8 cellular contexts compared by ENCODE assay signal in genomic region chr19:58361900-58362271, GRCh38. TPM values are rescaled to one million over a fixed set of nuclear protein-coding genes. Genes with fewer than 3 reads are reported as not detected.
DNase-seq lines count a peak whose midpoint lies in the region; ATAC-seq, FAIRE-seq and TF ChIP-seq lines count a peak whose summit lies in the region.
"Had no signal": no experiment of that assay in that cellular context is flagged by ENCODE, and none has a peak within 500 bp of the region (broad histone marks: within the 10 kb centered on the region; RNA-seq: fewer than 3 reads in every experiment).

No MANE protein-coding gene starts in this region.

- FAIRE-seq in GM12892 (lab: Jason Lieb, UNC) = no peak

- TF ChIP-seq POLR2A in GM12892 (IDR thresholded peaks at IDR 0.05; ENCODE audit: low read depth, low read length) (no peak), heart left ventricle (IDR thresholded peaks at IDR 0.05) (no peak)

- no peaks in the 10 kb centered on the region for H3K9me3 ChIP-seq in heart left ventricle

- H3K4me1 ChIP-seq in heart left ventricle (peaks cover 0 to 21% (median 8%) of the 10 kb centered on the region in 12 donors), rectal smooth muscle tissue (ENCODE audit: control insufficient read depth, insufficient read depth, low read length) (peaks cover 3% of the 10 kb centered on the region)

- intact Hi-C loops in heart left ventricle (cut with DNase I) = loop anchor here in 4 of 10 donors (2.0 to 5.0 kb wide), 2 partner anchors 33 to 35 kb away; partner anchors contain the start of gene ZSCAN22 (in 3 of the 4)

- H3K4me3 ChIP-seq in heart left ventricle (peak overlapping the region; percentile 54 to 92 (median 73)), rectal smooth muscle tissue (ENCODE audit: low read length) (peak overlapping the region; percentile 94)

- DNase-seq in GM12892 (ENCODE audit: insufficient read length) = peak; percentile 67
- peak; percentile 34 for DNase-seq in NCI-H526 treated with DMSO at 0.1 percent for 48 hours (lab: John Stamatoyannopoulos, UW)
- peak; percentile 31 for DNase-seq in activated gamma-delta T cell treated with anti-CD3 and anti-CD28 coated beads, Interleukin-2, amount 50 U/mL, for 16 hours (ENCODE audit: low read depth)
- DNase-seq in heart left ventricle = peak in 4 of 5 donors; percentile 48 to 75 (median 60)
- DNase-seq in KBM-7 = no peak

- WGBS in heart left ventricle, 4 donors = 3 to 5% (median 3%) methylated on average over 28 of the region's 28 CpGs

- in situ Hi-C loops in KBM-7 (cut with MboI; ENCODE audit: low pct_unique_long_range_greater_than_20kb, low sequenced_read_pairs) = no loop called here

- ATAC-seq in HG02798 (IDR thresholded peaks at IDR 0.05; ENCODE audit: poor library complexity, unreplicated experiment) (peak; percentile 9), heart left ventricle (peak; percentile 6 to 36 (median 24))

- H3K36me3 ChIP-seq in heart left ventricle (no peaks in the 10 kb centered on the region), rectal smooth muscle tissue (ENCODE audit: control insufficient read depth, insufficient read depth, low read length) (no peaks in the 10 kb centered on the region)

- peaks cover 0 to 16% (median 0%) of the 10 kb centered on the region in 9 donors for H3K27me3 ChIP-seq in heart left ventricle
- peaks cover 2% of the 10 kb centered on the region for H3K27me3 ChIP-seq in rectal smooth muscle tissue (ENCODE audit: control insufficient read depth, insufficient read depth, low read length)

- TF ChIP-seq CTCF in heart left ventricle (IDR thresholded peaks at IDR 0.05) = no peak

- H3K9ac ChIP-seq in rectal smooth muscle tissue (ENCODE audit: low read length) = peak overlapping the region; percentile 94

- H3K27ac ChIP-seq in heart left ventricle = peak overlapping the region; percentile 86 to 98 (median 90)
- H3K27ac ChIP-seq in rectal smooth muscle tissue (ENCODE audit: low read depth, low read length) = peak overlapping the region; percentile 98

RNA-seq across cellular contexts. Expression of gene ZNF497, which starts 0.7 kb away (rescaled TPM):
- 0.36 TPM for polyA plus RNA-seq in GM12892 (2012; ENCODE audit: missing spikeins)
- total RNA-seq in heart left ventricle = 1 to 10 TPM in 1 of 9 donors, under 1 TPM in 8; 0.18 to 1.1 (median 0.46) TPM
- polyA plus RNA-seq in heart left ventricle = under 1 TPM; 0.08 to 0.28 TPM

RNA-seq across cellular contexts. Expression of gene A1BG, which starts 8.6 kb away (rescaled TPM):
- 4.8 TPM for polyA plus RNA-seq in GM12892 (2012; ENCODE audit: missing spikeins)
- 1 to 10 TPM in 7 of 9 donors, under 1 TPM in 2; 0.23 to 6.6 (median 3.0) TPM for total RNA-seq in heart left ventricle
- polyA plus RNA-seq in heart left ventricle = 1 to 10 TPM; 4.4 to 4.6 TPM

RNA-seq across cellular contexts. Expression of gene ZNF837, which starts 18.9 kb away (rescaled TPM):
- polyA plus RNA-seq in GM12892 (2012; ENCODE audit: missing spikeins) = not detected
- total RNA-seq in heart left ventricle = under 1 TPM in 7 of 9 donors, not detected in 2; 0.17 to 0.75 (median 0.63) TPM
- polyA plus RNA-seq in heart left ventricle = under 1 TPM; 0.24 to 0.57 TPM

RNA-seq across cellular contexts. Expression of gene RPS5, which starts 25.2 kb away (rescaled TPM):
- 2,354 TPM for polyA plus RNA-seq in GM12892 (2012; ENCODE audit: missing spikeins)
- total RNA-seq in heart left ventricle = 100 to 1,000 TPM; 346 to 753 (median 485) TPM
- polyA plus RNA-seq in heart left ventricle = 1,000 to 10,000 TPM in 1 of 2 donors, 100 to 1,000 TPM in 1; 417 to 1,718 TPM

RNA-seq across cellular contexts. Expression of gene RNF225, which starts 33.6 kb away (rescaled TPM):
- not detected for polyA plus RNA-seq in GM12892 (2012; ENCODE audit: missing spikeins)
- total RNA-seq in heart left ventricle = not detected
- polyA plus RNA-seq in heart left ventricle = not detected
- total RNA-seq: glomerular endothelial cell had no signal
